8 cellular contexts compared by ENCODE assay signal in genomic region chr11:78961186-78961782, GRCh38.
A peak's percentile ranks its signal among the peaks of the same experiment; 100 is the strongest.
DNase-seq lines count a peak whose midpoint lies in the region; ATAC-seq and TF ChIP-seq lines count a peak whose summit lies in the region.

No MANE protein-coding gene starts in this region.

- no peak overlapping the region for H3K27ac ChIP-seq in HUES48 (ENCODE audit: low read depth, low read length)
- no peak overlapping the region for H3K27ac ChIP-seq in ascending aorta
- no peak overlapping the region for H3K27ac ChIP-seq in effector memory CD4-positive, alpha-beta T cell (ENCODE audit: insufficient read depth, low read length, poor library complexity, severe bottlenecking)

- TF ChIP-seq CTCF in BJ (IDR thresholded peaks at IDR 0.05; ENCODE audit: insufficient read depth, low read depth, low read length) (peak; percentile 56), ascending aorta (IDR thresholded peaks at IDR 0.05) (peak in 2 of 3 experiments; percentile 12 to 18)

- H3K9ac ChIP-seq in HUES48 (ENCODE audit: low read depth, low read length): no peak overlapping the region

- CTCF ChIA-PET in BJ (lab: Yijun Ruan, JAX): interaction anchor here (0.6 to 5.7 kb wide), 4 partner anchors 17 to 316 kb away, joined by 3 to 54 read pairs (median 4); no protein-coding TSS in a partner anchor

- ATAC-seq in GM18858 (IDR thresholded peaks at IDR 0.05; ENCODE audit: unreplicated experiment) (no peak), GM19023 (IDR thresholded peaks at IDR 0.05; ENCODE audit: unreplicated experiment) (no peak)

- POLR2A ChIA-PET in BJ (lab: Charles Lee): no interaction called here

- intact Hi-C loops in ascending aorta (cut with DNase I): no loop called here

- H3K9me3 ChIP-seq in HUES48 (ENCODE audit: control insufficient read depth, insufficient read depth, low read length): no peaks in the 10 kb centered on the region
- no peaks in the 10 kb centered on the region for H3K9me3 ChIP-seq in ascending aorta
- no peaks in the 10 kb centered on the region for H3K9me3 ChIP-seq in effector memory CD4-positive, alpha-beta T cell (ENCODE audit: control insufficient read depth, low read length)

- DNase-seq in BJ (ENCODE audit: low read depth) (no peak), ascending aorta (ENCODE audit: low spot score in 2 of 2) (no peak), iPS-NIHi7 (ENCODE audit: extremely low spot score) (peak; percentile 79)
- no peak for DNase-seq in effector memory CD4-positive, alpha-beta T cell
- DNase-seq in activated CD4-positive, alpha-beta T cell treated with anti-CD3 and anti-CD28 coated beads, Interleukin-2, amount 50 U/mL, for 4 hours: no peak

- H3K4me3 ChIP-seq in BJ (ENCODE audit: low read depth, low read length): no peak overlapping the region
- peak overlapping the region; percentile 72 for H3K4me3 ChIP-seq in HUES48 (ENCODE audit: low read depth, low read length)
- H3K4me3 ChIP-seq in ascending aorta: no peak overlapping the region
- no peak overlapping the region for H3K4me3 ChIP-seq in effector memory CD4-positive, alpha-beta T cell (ENCODE audit: insufficient read depth, low read depth, low read length, poor library complexity, severe bottlenecking)

- no peaks in the 10 kb centered on the region for H3K36me3 ChIP-seq in BJ (ENCODE audit: control insufficient read depth, insufficient read depth, low read length)
- no peaks in the 10 kb centered on the region for H3K36me3 ChIP-seq in HUES48 (ENCODE audit: control insufficient read depth, insufficient read depth, low read length)
- no peaks in the 10 kb centered on the region for H3K36me3 ChIP-seq in ascending aorta
- no peaks in the 10 kb centered on the region for H3K36me3 ChIP-seq in effector memory CD4-positive, alpha-beta T cell (ENCODE audit: control insufficient read depth, insufficient read depth, low read length)

- H3K27me3 ChIP-seq in BJ (ENCODE audit: control insufficient read depth, insufficient read depth, low read length): no peaks in the 10 kb centered on the region; the same call in 1 of the 2 replicates
- peaks cover 8% of the 10 kb centered on the region; the same call in 1 of the 2 replicates for H3K27me3 ChIP-seq in HUES48 (ENCODE audit: control insufficient read depth, insufficient read depth, low read length)
- no peaks in the 10 kb centered on the region for H3K27me3 ChIP-seq in ascending aorta
- peaks cover 10% of the 10 kb centered on the region for H3K27me3 ChIP-seq in effector memory CD4-positive, alpha-beta T cell (replicated peaks; ENCODE audit: control insufficient read depth, insufficient read depth, low read length, poor library complexity, severe bottlenecking)

- H3K4me1 ChIP-seq in HUES48 (ENCODE audit: control insufficient read depth, insufficient read depth, low read length) (peaks cover 12% of the 10 kb centered on the region; the same call in 1 of the 2 replicates), ascending aorta (peaks cover 0 to 3% of the 10 kb centered on the region in 2 donors)
- no peaks in the 10 kb centered on the region for H3K4me1 ChIP-seq in effector memory CD4-positive, alpha-beta T cell (ENCODE audit: control insufficient read depth, insufficient read depth, low read length, poor library complexity, severe bottlenecking)
